In the genomic region with DNA sequence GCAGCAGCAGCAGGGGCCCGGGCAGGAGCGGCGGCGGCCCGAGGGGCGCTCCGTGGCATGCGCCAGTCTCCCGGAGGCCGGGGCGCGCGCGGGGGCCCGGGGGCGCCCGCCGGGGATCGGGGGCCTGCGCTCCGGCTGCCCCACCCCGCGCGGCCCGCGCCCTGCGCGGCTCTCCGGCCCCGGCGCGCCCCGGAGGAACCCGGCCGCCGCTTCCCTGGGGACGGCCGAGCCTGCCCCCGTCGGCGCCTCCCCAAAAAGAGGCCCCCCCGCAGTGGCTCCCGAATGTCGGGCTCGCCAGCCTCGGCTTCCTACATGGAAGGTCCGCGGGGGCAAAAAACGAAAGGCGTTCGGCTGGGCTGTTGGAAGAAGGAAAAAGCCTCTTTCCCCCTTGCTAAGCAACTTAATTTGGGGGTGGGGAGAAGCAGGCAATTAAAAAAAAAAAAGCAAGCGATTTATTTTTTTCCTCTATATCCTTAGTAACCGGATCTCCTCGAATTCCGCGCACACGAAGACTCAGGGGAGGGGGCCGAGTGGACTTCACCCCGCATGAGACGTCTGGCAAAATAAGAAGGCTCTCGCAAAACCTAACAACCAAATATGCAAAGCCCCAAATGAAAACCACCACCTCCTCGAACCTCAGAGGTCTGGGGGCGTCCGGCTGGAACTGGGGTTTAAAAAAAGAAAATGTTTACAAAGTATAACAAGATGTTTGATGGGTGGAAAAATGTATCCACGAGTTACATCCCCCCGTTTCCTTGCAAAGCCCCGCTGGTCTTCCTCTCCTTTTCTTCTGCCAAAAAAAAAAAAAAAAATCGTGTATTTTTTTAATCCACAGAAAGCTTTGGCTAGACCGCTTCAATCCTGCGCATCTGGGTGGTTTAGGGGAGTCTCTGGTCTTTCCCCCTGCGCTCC, we compare ENCODE assay signal across 8 cellular contexts. TPM values are rescaled to one million over a fixed set of nuclear protein-coding genes. Genes with fewer than 3 reads are reported as not detected.
DNase-seq lines count a peak whose midpoint lies in the region; ATAC-seq and TF ChIP-seq lines count a peak whose summit lies in the region.

A gene with protein sequence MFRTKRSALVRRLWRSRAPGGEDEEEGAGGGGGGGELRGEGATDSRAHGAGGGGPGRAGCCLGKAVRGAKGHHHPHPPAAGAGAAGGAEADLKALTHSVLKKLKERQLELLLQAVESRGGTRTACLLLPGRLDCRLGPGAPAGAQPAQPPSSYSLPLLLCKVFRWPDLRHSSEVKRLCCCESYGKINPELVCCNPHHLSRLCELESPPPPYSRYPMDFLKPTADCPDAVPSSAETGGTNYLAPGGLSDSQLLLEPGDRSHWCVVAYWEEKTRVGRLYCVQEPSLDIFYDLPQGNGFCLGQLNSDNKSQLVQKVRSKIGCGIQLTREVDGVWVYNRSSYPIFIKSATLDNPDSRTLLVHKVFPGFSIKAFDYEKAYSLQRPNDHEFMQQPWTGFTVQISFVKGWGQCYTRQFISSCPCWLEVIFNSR (minus strand): TSS at position 430 of the 912 bp plus-strand sequence. CDS start 541 bp downstream, outside the sequence.

- BruUV-seq in PC-3 (replicated peaks; lab: Mats Ljungman, UMichigan), result TSS peak; percentile 76

- CTCF ChIA-PET in PC-3 (lab: Charles Lee), result interaction anchor here (0.6 kb wide), 1 partner anchor 392 kb away, joined by 5 read pairs; no protein-coding TSS in a partner anchor

- POLR2A ChIA-PET in PC-3 (lab: Charles Lee; ENCODE audit: unreplicated experiment), result interaction anchor here (0.6 to 2.1 kb wide), 2 partner anchors 47 to 66 kb away, joined by 4 to 16 read pairs; no protein-coding TSS in a partner anchor

- no peak for TF ChIP-seq CTCF in PC-3 (conservative IDR thresholded peaks at IDR 0.05; ENCODE audit: low read depth, low read length)

- H3K27ac ChIP-seq in PC-3 (ENCODE audit: low read length), result no peak within 1 kb of the TSS
- H3K27ac ChIP-seq in ectodermal cell (ENCODE audit: insufficient read depth, low read depth, low read length, poor library complexity, severe bottlenecking), result peak within 1 kb of the TSS; percentile 76
- peak within 1 kb of the TSS; percentile 93 to 96 for H3K27ac ChIP-seq in aorta (ENCODE audit: low read depth in 1 of 2, low read length in 2 of 2)

- H3K9me3 ChIP-seq in PC-3 (ENCODE audit: low read length) (no peaks in the 10 kb centered on the region), ectodermal cell (ENCODE audit: control insufficient read depth, low read length) (no peaks in the 10 kb centered on the region), aorta (ENCODE audit: control insufficient read depth, low read length) (no peaks in the 10 kb centered on the region)

- peak within 1 kb of the TSS; percentile 44 for H3K9ac ChIP-seq in PC-3 (ENCODE audit: low read length)

- intact Hi-C loops in PC-3 (cut with micrococcal nuclease) (loop anchor here (5.0 kb wide), 3 partner anchors 173 to 287 kb away; no protein-coding TSS in a partner anchor), aorta (cut with DNase I) (loop anchor here (5.0 to 10.0 kb wide), 3 partner anchors 92 to 464 kb away; no protein-coding TSS in a partner anchor)

- no peaks in the 10 kb centered on the region for H3F3A ChIP-seq in PC-3 (ENCODE audit: low read length, unreplicated experiment)

- H4K20me1 ChIP-seq in PC-3 (ENCODE audit: low read length), result peaks cover 9% of the 10 kb centered on the region; the same call in 1 of the 2 replicates

- H3K36me3 ChIP-seq in PC-3 (ENCODE audit: low read depth, low read length) (no peaks in the 10 kb centered on the region), ectodermal cell (ENCODE audit: control insufficient read depth, insufficient read depth, low read length) (no peaks in the 10 kb centered on the region), aorta (ENCODE audit: control insufficient read depth in 1 of 2, insufficient read depth in 2 of 2, low read length in 1 of 2) (no peaks in the 10 kb centered on the region)

- no peaks in the 10 kb centered on the region for H3K9me2 ChIP-seq in PC-3 (replicated peaks; ENCODE audit: low read length)

- H3K79me2 ChIP-seq in PC-3 (ENCODE audit: low read length), result peaks cover 43% of the 10 kb centered on the region

- peak within 1 kb of the TSS; percentile 87 for H3K4me2 ChIP-seq in PC-3 (ENCODE audit: low read length)

- H3K4me3 ChIP-seq in PC-3 (ENCODE audit: low read length) (peak within 1 kb of the TSS; percentile 74), ectodermal cell (ENCODE audit: insufficient read depth, low read depth, low read length) (peak within 1 kb of the TSS; percentile 51), aorta (ENCODE audit: low read length in 2 of 2) (peak within 1 kb of the TSS; percentile 65 to 99)

- ATAC-seq in PC-3, result no peak
- ATAC-seq in aorta (ENCODE audit: low FRiP score), result no peak
- no peak for ATAC-seq in GM19463 (IDR thresholded peaks at IDR 0.05; ENCODE audit: unreplicated experiment)
- no peak for ATAC-seq in activated CD4-positive, CD25-positive, alpha-beta regulatory T cell treated with anti-CD3 and anti-CD28 coated beads, Interleukin-2, amount 50 U/mL, for 24 hours

- H3K4me1 ChIP-seq in PC-3 (ENCODE audit: insufficient read depth, low read length) (peaks cover 20% of the 10 kb centered on the region), ectodermal cell (ENCODE audit: control insufficient read depth, insufficient read depth, low read length) (peaks cover 36% of the 10 kb centered on the region), aorta (ENCODE audit: control insufficient read depth in 1 of 2, insufficient read depth in 2 of 2, low read length in 2 of 2) (peaks cover 0 to 8% of the 10 kb centered on the region in 2 donors)

- WGBS in ectodermal cell, 2 experiments, result 0% methylated on average over 68 to 71 of the region's 71 CpGs
- WGBS in aorta, 2 donors, result 0% methylated on average over 47 to 71 of the region's 71 CpGs

- no peaks in the 10 kb centered on the region for H3K27me3 ChIP-seq in PC-3 (ENCODE audit: low read length)
- peaks cover 57% of the 10 kb centered on the region for H3K27me3 ChIP-seq in ectodermal cell (ENCODE audit: control insufficient read depth, insufficient read depth, low read length, poor library complexity, severe bottlenecking)
- no peaks in the 10 kb centered on the region for H3K27me3 ChIP-seq in aorta (ENCODE audit: control insufficient read depth in 1 of 2, insufficient read depth in 2 of 2, low read length in 1 of 2)

- H2AFZ ChIP-seq in PC-3 (ENCODE audit: low read length), result no peak within 1 kb of the TSS

- peak; percentile 11 for DNase-seq in NCI-H446 treated with DMSO at 0.1 percent for 48 hours (lab: John Stamatoyannopoulos, UW)
- DNase-seq in NCI-H446 (lab: John Stamatoyannopoulos, UW), result no peak
- no peak for DNase-seq in PC-3
- DNase-seq in mucosa of gallbladder (ENCODE audit: low spot score), result no peak
- DNase-seq in aorta, result peak in 1 of 2 donors; percentile 83

RNA-seq across cellular contexts. Expression of the gene that starts here (rescaled TPM):
- total RNA-seq in PC-3 (2014; rRNA removed) (7.9 and 9.4 TPM in 2 replicates), mucosa of gallbladder (20.0 TPM), aorta (10 to 100 TPM; 55.4 to 98.8 TPM)
- 3.6 TPM for polyA plus RNA-seq in ectodermal cell (2013, experiment 1 of 4)
- 1.9 TPM for polyA plus RNA-seq in ectodermal cell (2013, experiment 2 of 4)
- 2.5 TPM for polyA plus RNA-seq in ectodermal cell (2013, experiment 3 of 4)
- polyA plus RNA-seq in ectodermal cell (2013, experiment 4 of 4), result 3.9 TPM
- polyA plus RNA-seq in aorta, result 10 to 100 TPM; 27.3 to 32.9 TPM
